Comparison of ENCODE assay signal across 27 cellular contexts in the genomic region with DNA sequence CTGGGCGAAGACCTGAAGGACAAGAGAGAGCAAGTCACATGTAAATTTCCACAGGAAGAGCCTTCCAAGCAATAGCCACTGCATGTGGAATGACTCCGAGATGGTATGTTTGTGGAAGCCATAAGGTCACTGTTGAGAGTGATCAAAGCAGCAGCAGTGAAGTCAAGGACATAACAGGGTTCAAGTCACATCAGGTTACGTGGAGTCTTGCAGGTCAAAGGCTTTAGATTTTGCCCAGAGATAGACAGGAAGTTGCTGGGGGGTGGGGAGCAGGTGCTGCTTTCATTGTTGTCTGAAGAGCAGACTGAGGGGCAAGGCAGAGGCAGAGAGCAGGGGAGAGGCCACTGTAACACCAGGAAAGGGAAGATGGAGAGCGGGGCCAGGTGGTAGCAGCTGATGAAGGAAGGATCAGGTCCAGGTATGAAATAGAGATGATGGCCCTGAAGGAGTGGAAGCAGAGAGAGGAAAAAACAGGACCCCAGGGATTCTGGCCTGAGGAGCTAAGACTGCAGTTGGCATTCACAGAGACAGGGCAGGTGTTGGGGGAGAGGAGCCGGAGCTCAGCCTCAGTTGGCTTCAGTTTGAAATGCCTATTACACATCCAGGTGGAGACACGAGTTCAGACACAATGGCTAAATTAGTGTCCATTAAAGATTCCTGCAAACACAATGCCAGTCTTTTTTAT.
A peak's percentile ranks its signal among the peaks of the same experiment; 100 is the strongest.
DNase-seq lines count a peak whose midpoint lies in the region; ATAC-seq, FAIRE-seq and TF ChIP-seq lines count a peak whose summit lies in the region.
"Had no signal": no experiment of that assay in that cellular context is flagged by ENCODE, and none has a peak within 500 bp of the region (broad histone marks: within the 10 kb centered on the region; RNA-seq: fewer than 3 reads in every experiment).

No MANE protein-coding gene starts in this region.

- TF ChIP-seq CTCF in H1 (IDR thresholded peaks at IDR 0.05; ENCODE audit: control extremely low read depth in 1 of 3, insufficient read depth in 1 of 3, low read depth in 1 of 3, low read length in 3 of 3) (no peak), A673 (conservative IDR thresholded peaks at IDR 0.05; ENCODE audit: low read depth, low read length) (no peak)

- CTCF ChIA-PET in H1 (lab: Charles Lee; ENCODE audit: partially characterized antibody), result interaction anchor here (0.9 to 2.0 kb wide), 5 partner anchors 7 to 397 kb away, joined by 3 to 10 read pairs (median 3); no protein-coding TSS in a partner anchor
- CTCF ChIA-PET in A673 (lab: Charles Lee), result no interaction called here
- CTCF ChIA-PET in naive thymus-derived CD4-positive, alpha-beta T cell (lab: Charles Lee), result interaction anchor here (0.5 to 1.0 kb wide), 4 partner anchors 11 to 1595 kb away, joined by 3 to 4 read pairs (median 3); no protein-coding TSS in a partner anchor
- CTCF ChIA-PET in activated CD4-positive, alpha-beta memory T cell treated with anti-CD3 and anti-CD28 coated beads for 36 hours (lab: Charles Lee), result no interaction called here

- H3K4me1 Mint-ChIP-seq in naive thymus-derived CD4-positive, alpha-beta T cell, result peaks cover 6 to 22% (median 15%) of the 10 kb centered on the region in 7 donors
- H3K4me1 Mint-ChIP-seq in activated CD4-positive, alpha-beta memory T cell treated with anti-CD3 and anti-CD28 coated beads for 36 hours (ENCODE audit: low read depth), result peaks cover 6% of the 10 kb centered on the region
- H3K4me1 Mint-ChIP-seq: memory B cell had no signal

- no peak overlapping the region for H3K23ac ChIP-seq in H1 (ENCODE audit: insufficient read length)

- no peak for TF ChIP-seq EP300 in H1 (IDR thresholded peaks at IDR 0.05; ENCODE audit: borderline replicate concordance in 1 of 2, low read depth in 2 of 2, low read length in 2 of 2)

- H3K27ac Mint-ChIP-seq in naive thymus-derived CD4-positive, alpha-beta T cell, result peak overlapping the region in 4 of 9 donors; percentile 20 to 74 (median 62)
- H3K27ac Mint-ChIP-seq in activated CD4-positive, alpha-beta memory T cell treated with anti-CD3 and anti-CD28 coated beads for 36 hours, result no peak overlapping the region
- H3K27ac Mint-ChIP-seq: activated CD4-positive, alpha-beta T cell treated with anti-CD3 and anti-CD28 coated beads, Interleukin-2, amount 10 ng/mL, durations not matched to agents 24 days and 14 days; activated naive CD4-positive, alpha-beta T cell treated with anti-CD3 and anti-CD28 coated beads, Interleukin-2, amount 50 U/mL, for 72 hours; dendritic cell treated with granulocyte-macrophage colony-stimulating factor and Interleukin-4, amounts not matched to agents 40 ng/mL and 50 ng/mL, for 4 days; memory B cell; natural killer cell had no signal

- no peak for TF ChIP-seq RAD21 in H1 (IDR thresholded peaks at IDR 0.05 in 1 of 2, conservative IDR thresholded peaks at IDR 0.05 in 1 of 2; ENCODE audit: low read depth in 2 of 2, low read length in 2 of 2)

- H3K56ac ChIP-seq in H1 (replicated peaks; ENCODE audit: insufficient read length, low read depth, low read length), result no peak overlapping the region

- H3K4me3 Mint-ChIP-seq in naive thymus-derived CD4-positive, alpha-beta T cell, result peak overlapping the region in 2 of 10 donors; percentile 7 to 13
- no peak overlapping the region for H3K4me3 Mint-ChIP-seq in activated CD4-positive, alpha-beta memory T cell treated with anti-CD3 and anti-CD28 coated beads for 36 hours
- H3K4me3 Mint-ChIP-seq: activated CD4-positive, alpha-beta T cell treated with anti-CD3 and anti-CD28 coated beads, Interleukin-2, amount 10 ng/mL, durations not matched to agents 24 days and 14 days; dendritic cell treated with granulocyte-macrophage colony-stimulating factor and Interleukin-4, amounts not matched to agents 40 ng/mL and 50 ng/mL, for 4 days; memory B cell; natural killer cell had no signal

- H2AK5ac ChIP-seq in H1 (ENCODE audit: low read depth, low read length), result no peak overlapping the region

- H3K4ac ChIP-seq in H1 (replicated peaks; ENCODE audit: insufficient read length, low read depth, low read length), result no peak overlapping the region

- 87% methylated on average over 6 of the region's 6 CpGs; no CpG with 5 or more reads in 1 of the 2 experiments for WGBS in H1 (ENCODE audit: extremely low coverage in 1 of 2, insufficient coverage in 1 of 2, insufficient read length in 1 of 2, insufficient replicate concordance in 2 of 2, low coverage in 1 of 2, low lambda C conversion rate in 2 of 2, missing lambda C conversion rate in 1 of 2), 2 experiments

- no peak for ATAC-seq in naive thymus-derived CD4-positive, alpha-beta T cell
- ATAC-seq: activated naive CD4-positive, alpha-beta T cell treated with anti-CD3 and anti-CD28 coated beads, Interleukin-2, amount 50 U/mL, for 72 hours; natural killer cell had no signal

- no peak overlapping the region for H3K14ac ChIP-seq in H1 (ENCODE audit: insufficient read length)

- H2BK20ac ChIP-seq in H1 (ENCODE audit: low read length), result no peak overlapping the region

- H3K79me2 ChIP-seq in H1 (ENCODE audit: control insufficient read depth in 1 of 2, insufficient read depth in 2 of 2, low read length in 2 of 2), result no peaks in the 10 kb centered on the region

- no peak overlapping the region for H3K4me2 ChIP-seq in H1 (ENCODE audit: insufficient read depth in 1 of 2, low read depth in 2 of 2, low read length in 2 of 2)
- H3K4me2 ChIP-seq: smooth muscle cell had no signal

- H3K27ac ChIP-seq in H1 (ENCODE audit: low read depth, low read length) (no peak overlapping the region), A673 (ENCODE audit: low read depth, low read length, poor library complexity, severe bottlenecking) (no peak overlapping the region)
- H3K27ac ChIP-seq in naive thymus-derived CD4-positive, alpha-beta T cell (ENCODE audit: low read depth, low read length), result no peak overlapping the region
- H3K27ac ChIP-seq: 22Rv1, RWPE1 had no signal

- no peak overlapping the region for H3K4me3 ChIP-seq in H1 (ENCODE audit: extremely low read depth in 1 of 4, insufficient read depth in 2 of 4, low read depth in 3 of 4, low read length in 4 of 4)
- no peak overlapping the region for H3K4me3 ChIP-seq in A673 (ENCODE audit: low read depth, low read length, poor library complexity, severe bottlenecking)
- no peak overlapping the region for H3K4me3 ChIP-seq in naive thymus-derived CD4-positive, alpha-beta T cell (ENCODE audit: low read length)
- H3K4me3 ChIP-seq: smooth muscle cell had no signal

- no peak overlapping the region for H4K8ac ChIP-seq in H1 (ENCODE audit: extremely low read depth, insufficient read depth, low read length)

- peak; percentile 41 for FAIRE-seq in H54 (lab: Jason Lieb, UNC)
- no peak for FAIRE-seq in H1 (lab: Jason Lieb, UNC)
- FAIRE-seq: GM12892, TTC549 had no signal

- peak overlapping the region; percentile 79; the same call in 1 of the 2 replicates for H2BK12ac ChIP-seq in H1 (ENCODE audit: low read depth, low read length)

- H4K20me1 ChIP-seq in H1 (replicated peaks in 1 of 2; ENCODE audit: control insufficient read depth in 1 of 2, insufficient read depth in 2 of 2, low read length in 2 of 2), result no peaks in the 10 kb centered on the region

- intact Hi-C loops in A673 (cut with micrococcal nuclease; ENCODE audit: unreplicated experiment), result no loop called here
- intact Hi-C loops in naive thymus-derived CD4-positive, alpha-beta T cell (cut with micrococcal nuclease), result no loop called here
- intact Hi-C loops in activated CD4-positive, alpha-beta memory T cell treated with anti-CD3 and anti-CD28 coated beads for 36 hours (cut with micrococcal nuclease), result no loop called here

- H3K27me3 ChIP-seq in H1 (replicated peaks in 1 of 4; ENCODE audit: control insufficient read depth in 3 of 4, extremely low read depth in 1 of 4, insufficient read depth in 3 of 4, low read length in 3 of 4), result no peaks in the 10 kb centered on the region
- H3K27me3 ChIP-seq in A673 (replicated peaks; ENCODE audit: insufficient read depth, low read depth, low read length, poor library complexity), result no peaks in the 10 kb centered on the region
- no peaks in the 10 kb centered on the region for H3K27me3 ChIP-seq in naive thymus-derived CD4-positive, alpha-beta T cell (ENCODE audit: control insufficient read depth in 2 of 2, insufficient read depth in 2 of 2, low read length in 2 of 2)

- no peak overlapping the region for H2BK5ac ChIP-seq in H1 (ENCODE audit: low read depth, low read length)

- H3K9me3 ChIP-seq in H1 (ENCODE audit: insufficient read depth in 2 of 2, low read depth in 1 of 2, low read length in 1 of 2) (no peaks in the 10 kb centered on the region), A673 (ENCODE audit: low read depth, low read length, poor library complexity, severe bottlenecking) (no peaks in the 10 kb centered on the region)
- no peaks in the 10 kb centered on the region for H3K9me3 ChIP-seq in naive thymus-derived CD4-positive, alpha-beta T cell (ENCODE audit: control insufficient read depth in 2 of 3, low read length in 3 of 3)
- H3K9me3 ChIP-seq: BE2C had no signal

- POLR2A ChIA-PET in H1 (lab: Charles Lee; ENCODE audit: partially characterized antibody) (interaction anchor here (1.1 kb wide), 1 partner anchor 118 kb away, joined by 4 read pairs; no protein-coding TSS in a partner anchor), A673 (lab: Charles Lee; ENCODE audit: low non-redundant PET) (no interaction called here)
- POLR2A ChIA-PET in naive thymus-derived CD4-positive, alpha-beta T cell (lab: Charles Lee), result no interaction called here
- POLR2A ChIA-PET in activated CD4-positive, alpha-beta memory T cell treated with anti-CD3 and anti-CD28 coated beads for 36 hours (lab: Charles Lee), result no interaction called here

- peaks cover 0 to 3% (median 0%) of the 10 kb centered on the region in 11 donors for H3K9me3 Mint-ChIP-seq in naive thymus-derived CD4-positive, alpha-beta T cell
- H3K9me3 Mint-ChIP-seq in activated CD4-positive, alpha-beta memory T cell treated with anti-CD3 and anti-CD28 coated beads for 36 hours, result no peaks in the 10 kb centered on the region
- H3K9me3 Mint-ChIP-seq: activated CD4-positive, alpha-beta T cell treated with anti-CD3 and anti-CD28 coated beads, Interleukin-2, amount 10 ng/mL, durations not matched to agents 24 days and 14 days; activated naive CD4-positive, alpha-beta T cell treated with anti-CD3 and anti-CD28 coated beads, Interleukin-2, amount 50 U/mL, for 72 hours; dendritic cell treated with granulocyte-macrophage colony-stimulating factor and Interleukin-4, amounts not matched to agents 40 ng/mL and 50 ng/mL, for 4 days; memory B cell; natural killer cell had no signal

- H3K4me1 ChIP-seq in H1 (replicated peaks in 1 of 4; ENCODE audit: control insufficient read depth in 3 of 4, insufficient read depth in 4 of 4, low read length in 3 of 4) (peaks cover 1 to 6% (median 3%) of the 10 kb centered on the region in 4 experiments; a peak in 4 of 7 replicates), A673 (ENCODE audit: insufficient read depth, low read length, poor library complexity, severe bottlenecking) (no peaks in the 10 kb centered on the region)
- peaks cover 0 to 6% of the 10 kb centered on the region in 2 donors for H3K4me1 ChIP-seq in naive thymus-derived CD4-positive, alpha-beta T cell (ENCODE audit: control insufficient read depth in 2 of 2, insufficient read depth in 2 of 2, low read length in 2 of 2)
- H3K4me1 ChIP-seq: BE2C had no signal

- H3K27me3 Mint-ChIP-seq in naive thymus-derived CD4-positive, alpha-beta T cell, result no peaks in the 10 kb centered on the region
- no peaks in the 10 kb centered on the region for H3K27me3 Mint-ChIP-seq in activated CD4-positive, alpha-beta memory T cell treated with anti-CD3 and anti-CD28 coated beads for 36 hours
- H3K27me3 Mint-ChIP-seq: dendritic cell treated with granulocyte-macrophage colony-stimulating factor and Interleukin-4, amounts not matched to agents 40 ng/mL and 50 ng/mL, for 4 days had no signal

- H3K36me3 ChIP-seq in H1 (ENCODE audit: control insufficient read depth in 2 of 4, insufficient read depth in 4 of 4, low read length in 3 of 4) (no peaks in the 10 kb centered on the region), A673 (ENCODE audit: insufficient read depth, low read length, poor library complexity, severe bottlenecking) (no peaks in the 10 kb centered on the region)
- no peaks in the 10 kb centered on the region for H3K36me3 ChIP-seq in naive thymus-derived CD4-positive, alpha-beta T cell (ENCODE audit: control insufficient read depth in 2 of 3, insufficient read depth in 3 of 3, low read length in 3 of 3)
- H3K36me3 ChIP-seq: BE2C had no signal

- peak overlapping the region; percentile 1; the same call in 1 of the 2 replicates for H3K18ac ChIP-seq in H1 (ENCODE audit: extremely low read depth, low read length)

- H2BK120ac ChIP-seq in H1 (replicated peaks; ENCODE audit: low read depth, low read length), result no peak overlapping the region

- peak overlapping the region; percentile 73; the same call in 1 of the 2 replicates for H2BK15ac ChIP-seq in H1 (ENCODE audit: low read length)

- no peak overlapping the region for H4K5ac ChIP-seq in H1 (ENCODE audit: insufficient read length, low read depth, low read length)

- H3K36me3 Mint-ChIP-seq in naive thymus-derived CD4-positive, alpha-beta T cell, result no peaks in the 10 kb centered on the region
- no peaks in the 10 kb centered on the region for H3K36me3 Mint-ChIP-seq in activated CD4-positive, alpha-beta memory T cell treated with anti-CD3 and anti-CD28 coated beads for 36 hours
- H3K36me3 Mint-ChIP-seq: memory B cell, natural killer cell had no signal

- H2AFZ ChIP-seq in H1 (ENCODE audit: low read length), result 0 out of 2 replicates have a peak overlapping the region, but pooled peaks have one; percentile 58

- H3K9ac ChIP-seq in H1 (replicated peaks in 1 of 4; ENCODE audit: extremely low read depth in 1 of 4, low read depth in 3 of 4, low read length in 3 of 4), result no peak overlapping the region

- H3K23me2 ChIP-seq in H1 (ENCODE audit: low read depth, low read length), result no peaks in the 10 kb centered on the region

- DNase-seq in NCI-H1092 treated with DMSO at 0.1 percent for 48 hours (lab: John Stamatoyannopoulos, UW), result peak; percentile 27
- no peak for DNase-seq in NCI-H1092 (lab: John Stamatoyannopoulos, UW)
- DNase-seq in H54 (ENCODE audit: insufficient read length, low spot score), result no peak
- peak; percentile 63 for DNase-seq in NCI-H69 (lab: John Stamatoyannopoulos, UW)
- DNase-seq in H1 (ENCODE audit: low read depth in 1 of 2, low spot score in 2 of 2), result no peak
- DNase-seq in A673 (ENCODE audit: low spot score), result no peak
- no peak for DNase-seq in naive thymus-derived CD4-positive, alpha-beta T cell
- no peak for DNase-seq in activated CD4-positive, alpha-beta memory T cell treated with anti-CD3 and anti-CD28 coated beads for 36 hours
- DNase-seq: activated CD4-positive, alpha-beta T cell treated with anti-CD3 and anti-CD28 coated beads, Interleukin-2, amount 10 ng/mL, durations not matched to agents 24 days and 14 days; activated T-cell treated with anti-CD3 and anti-CD28 coated beads, Interleukin-2, amount 50 U/mL, for 1 hour; BE2C; Calu3; foreskin melanocyte; GF-D8; kidney glomerular epithelial cell; natural killer cell; NCI-H187 treated with DMSO at 0.1 percent for 48 hours; NK-92 treated with Interleukin-12 subunit alpha and Interleukin-12 subunit beta, amount 100 ng/mL, for 24 hours; stimulated activated CD4-positive, alpha-beta T cell treated with anti-CD3 and anti-CD28 coated beads, Interleukin-4, amount 100 ng/mL, for 4 hours had no signal

- no TSS peak for BruUV-seq in A673 (replicated peaks; lab: Mats Ljungman, UMichigan)

- H4K91ac ChIP-seq in H1 (replicated peaks; ENCODE audit: insufficient read length, low read length), result no peak overlapping the region

- TF ChIP-seq POLR2A in H54 (IDR thresholded peaks at IDR 0.05; ENCODE audit: low read depth, low read length), result no peak
- no peak for TF ChIP-seq POLR2A in H1 (IDR thresholded peaks at IDR 0.05; ENCODE audit: control extremely low read depth in 1 of 2, low read depth in 2 of 2, low read length in 2 of 2)

- no peaks in the 10 kb centered on the region for H3K79me1 ChIP-seq in H1 (ENCODE audit: low read depth, low read length)

Comparison
In these comparisons a context has a peak if more than half of its experiments do, and no peak if none do; other contexts are left out.
1. DNase-seq: peak in NCI-H1092 treated with DMSO at 0.1 percent for 48 hours (single experiment) and NCI-H69 (single experiment); none in NCI-H1092 (single experiment), H54 (single experiment), H1 (0 of 2), A673 (single experiment), naive thymus-derived CD4-positive, alpha-beta T cell (0 of 9) and activated CD4-positive, alpha-beta memory T cell treated with anti-CD3 and anti-CD28 coated beads for 36 hours (single experiment).
2. CTCF ChIA-PET loops: an anchor here in H1 (0.9 to 2.0 kb wide) and naive thymus-derived CD4-positive, alpha-beta T cell (0.5 to 1.0 kb wide); none called in A673 and activated CD4-positive, alpha-beta memory T cell treated with anti-CD3 and anti-CD28 coated beads for 36 hours.